ENCODE assay signal across 9 cellular contexts in genomic region chr5:124742983-124743533, GRCh38. TPM values are rescaled to one million over a fixed set of nuclear protein-coding genes. Genes with fewer than 3 reads are reported as not detected.
DNase-seq lines count a peak whose midpoint lies in the region; ATAC-seq and TF ChIP-seq lines count a peak whose summit lies in the region.
"Had no signal": no experiment of that assay in that cellular context is flagged by ENCODE, and none has a peak within 500 bp of the region (broad histone marks: within the 10 kb centered on the region; RNA-seq: fewer than 3 reads in every experiment).

No MANE protein-coding gene starts in this region.

- peak overlapping the region; percentile 95 for H3K4me3 ChIP-seq in GM12865 (ENCODE audit: low read depth, low read length)
- H3K4me3 ChIP-seq in epithelial cell of proximal tubule (ENCODE audit: low read depth, low read length): peak overlapping the region; percentile 77
- H3K4me3 ChIP-seq in psoas muscle: peak overlapping the region; percentile 83

- peak overlapping the region; percentile 95 for H3K27ac ChIP-seq in psoas muscle

- peak; percentile 81 for DNase-seq in GM12865 (ENCODE audit: low read depth)
- peak; percentile 67 for DNase-seq in NAMALWA (ENCODE audit: low spot score)
- peak; percentile 86 for DNase-seq in epithelial cell of proximal tubule (ENCODE audit: low read depth)
- DNase-seq in psoas muscle: peak; percentile 25 to 70
- no peak for DNase-seq in activated CD4-positive, alpha-beta T cell treated with anti-CD3 and anti-CD28 coated beads, Interleukin-2, amount 10 ng/mL, durations not matched to agents 7 days and 5 days
- DNase-seq in stimulated activated CD4-positive, alpha-beta T cell treated with anti-CD3 and anti-CD28 coated beads, Interleukin-4, amount 100 ng/mL, for 1 hour: no peak
- DNase-seq in activated naive CD8-positive, alpha-beta T cell treated with anti-CD3 and anti-CD28 coated beads for 36 hours: no peak

- CTCF ChIA-PET in activated CD4-positive, alpha-beta T cell treated with anti-CD3 and anti-CD28 coated beads, Interleukin-2, amount 10 ng/mL, durations not matched to agents 7 days and 5 days (lab: Charles Lee): no interaction called here

- peaks cover 13% of the 10 kb centered on the region for H3K27me3 Mint-ChIP-seq in activated CD4-positive, alpha-beta T cell treated with anti-CD3 and anti-CD28 coated beads, Interleukin-2, amount 10 ng/mL, durations not matched to agents 7 days and 5 days
- H3K27me3 Mint-ChIP-seq in activated naive CD8-positive, alpha-beta T cell treated with anti-CD3 and anti-CD28 coated beads for 36 hours: peaks cover 15% of the 10 kb centered on the region

- H3K36me3 ChIP-seq in psoas muscle (ENCODE audit: insufficient read depth in 1 of 2, low read depth in 1 of 2): no peaks in the 10 kb centered on the region

- H3K27me3 ChIP-seq in psoas muscle (ENCODE audit: insufficient read depth in 3 of 3, low read length in 2 of 3): no peaks in the 10 kb centered on the region

- intact Hi-C loops in psoas muscle (cut with DNase I): loop anchor here (5.0 to 10.0 kb wide), 2 partner anchors 36 to 218 kb away; no protein-coding TSS in a partner anchor

- peak; percentile 76 to 87 (median 80) for ATAC-seq in psoas muscle
- no peak for ATAC-seq in GM18505 (IDR thresholded peaks at IDR 0.05; ENCODE audit: unreplicated experiment)

- peaks cover 10% of the 10 kb centered on the region for H3K4me1 Mint-ChIP-seq in activated CD4-positive, alpha-beta T cell treated with anti-CD3 and anti-CD28 coated beads, Interleukin-2, amount 10 ng/mL, durations not matched to agents 7 days and 5 days
- H3K4me1 Mint-ChIP-seq in activated naive CD8-positive, alpha-beta T cell treated with anti-CD3 and anti-CD28 coated beads for 36 hours: peaks cover 18% of the 10 kb centered on the region

- POLR2A ChIA-PET in activated CD4-positive, alpha-beta T cell treated with anti-CD3 and anti-CD28 coated beads, Interleukin-2, amount 10 ng/mL, durations not matched to agents 7 days and 5 days (lab: Charles Lee): interaction anchor here (0.6 kb wide), 2 partner anchors 159 to 815 kb away, joined by 3 read pairs; no protein-coding TSS in a partner anchor

- no peaks in the 10 kb centered on the region for H3K9me3 Mint-ChIP-seq in activated CD4-positive, alpha-beta T cell treated with anti-CD3 and anti-CD28 coated beads, Interleukin-2, amount 10 ng/mL, durations not matched to agents 7 days and 5 days
- peaks cover 2% of the 10 kb centered on the region for H3K9me3 Mint-ChIP-seq in activated naive CD8-positive, alpha-beta T cell treated with anti-CD3 and anti-CD28 coated beads for 36 hours
- H3K9me3 Mint-ChIP-seq: central memory CD8-positive, alpha-beta T cell had no signal

- H3K4me3 Mint-ChIP-seq in activated CD4-positive, alpha-beta T cell treated with anti-CD3 and anti-CD28 coated beads, Interleukin-2, amount 10 ng/mL, durations not matched to agents 7 days and 5 days: no peak overlapping the region
- no peak overlapping the region for H3K4me3 Mint-ChIP-seq in activated naive CD8-positive, alpha-beta T cell treated with anti-CD3 and anti-CD28 coated beads for 36 hours
- H3K4me3 Mint-ChIP-seq: central memory CD8-positive, alpha-beta T cell had no signal

- peaks cover 51% of the 10 kb centered on the region for H3K4me1 ChIP-seq in psoas muscle

- H3K9me3 ChIP-seq in psoas muscle: no peaks in the 10 kb centered on the region

- TF ChIP-seq CTCF in GM12865 (IDR thresholded peaks at IDR 0.05; ENCODE audit: insufficient read depth, low read depth, low read length, missing control alignments) (no peak), epithelial cell of proximal tubule (conservative IDR thresholded peaks at IDR 0.05; ENCODE audit: low read depth, low read length) (no peak), psoas muscle (IDR thresholded peaks at IDR 0.05) (no peak)

- no peaks in the 10 kb centered on the region for H3K36me3 Mint-ChIP-seq in activated CD4-positive, alpha-beta T cell treated with anti-CD3 and anti-CD28 coated beads, Interleukin-2, amount 10 ng/mL, durations not matched to agents 7 days and 5 days (ENCODE audit: low read depth)
- no peaks in the 10 kb centered on the region for H3K36me3 Mint-ChIP-seq in activated naive CD8-positive, alpha-beta T cell treated with anti-CD3 and anti-CD28 coated beads for 36 hours

- 10 to 14% (median 10%) methylated on average over 6 of the region's 6 CpGs for WGBS in psoas muscle, 3 donors

- TF ChIP-seq POLR2A in GM18505 (IDR thresholded peaks at IDR 0.05; ENCODE audit: borderline replicate concordance, extremely low read depth, insufficient read depth, insufficient read length): no peak

- H3K27ac Mint-ChIP-seq in activated CD4-positive, alpha-beta T cell treated with anti-CD3 and anti-CD28 coated beads, Interleukin-2, amount 10 ng/mL, durations not matched to agents 7 days and 5 days: no peak overlapping the region
- no peak overlapping the region for H3K27ac Mint-ChIP-seq in activated naive CD8-positive, alpha-beta T cell treated with anti-CD3 and anti-CD28 coated beads for 36 hours

RNA-seq across cellular contexts. Expression of gene ZNF608, which starts 3.4 kb away (rescaled TPM):
- total RNA-seq in epithelial cell of proximal tubule (37.5 and 38.0 TPM in 2 replicates), psoas muscle (10 to 100 TPM in 2 of 4 donors, 1 to 10 TPM in 2; 7.3 to 11.7 (median 10.3) TPM)
- polyA plus RNA-seq in psoas muscle: 1 to 10 TPM; 1.6 to 9.8 (median 3.3) TPM
- not detected for total RNA-seq in activated CD4-positive, alpha-beta T cell treated with anti-CD3 and anti-CD28 coated beads, Interleukin-2, amount 10 ng/mL, durations not matched to agents 7 days and 5 days
- total RNA-seq in activated naive CD8-positive, alpha-beta T cell treated with anti-CD3 and anti-CD28 coated beads for 36 hours: under 1 TPM; 0.06 to 0.12 TPM

Comparison
In these comparisons a context has a peak if more than half of its experiments do, and no peak if none do; other contexts are left out.
1. DNase-seq: peak in GM12865 (single experiment), NAMALWA (single experiment), epithelial cell of proximal tubule (single experiment) and psoas muscle (2 of 2); none in activated CD4-positive, alpha-beta T cell treated with anti-CD3 and anti-CD28 coated beads, Interleukin-2, amount 10 ng/mL, durations not matched to agents 7 days and 5 days (single experiment), stimulated activated CD4-positive, alpha-beta T cell treated with anti-CD3 and anti-CD28 coated beads, Interleukin-4, amount 100 ng/mL, for 1 hour (single experiment) and activated naive CD8-positive, alpha-beta T cell treated with anti-CD3 and anti-CD28 coated beads for 36 hours (single experiment).
2. RNA of gene ZNF608, which starts 3.4 kb away (total RNA-seq): 37.5 to 38.0 TPM in epithelial cell of proximal tubule and 7.3 to 11.7 TPM in psoas muscle; not detected in activated CD4-positive, alpha-beta T cell treated with anti-CD3 and anti-CD28 coated beads, Interleukin-2, amount 10 ng/mL, durations not matched to agents 7 days and 5 days and 0.06 to 0.12 TPM in activated naive CD8-positive, alpha-beta T cell treated with anti-CD3 and anti-CD28 coated beads for 36 hours; every median in the first group is over 4 times any median in the second.
3. Peak in every context shown above with its lines, with median percentiles within 50 percentile points of each other: H3K4me3 ChIP-seq.